In the genomic region with DNA sequence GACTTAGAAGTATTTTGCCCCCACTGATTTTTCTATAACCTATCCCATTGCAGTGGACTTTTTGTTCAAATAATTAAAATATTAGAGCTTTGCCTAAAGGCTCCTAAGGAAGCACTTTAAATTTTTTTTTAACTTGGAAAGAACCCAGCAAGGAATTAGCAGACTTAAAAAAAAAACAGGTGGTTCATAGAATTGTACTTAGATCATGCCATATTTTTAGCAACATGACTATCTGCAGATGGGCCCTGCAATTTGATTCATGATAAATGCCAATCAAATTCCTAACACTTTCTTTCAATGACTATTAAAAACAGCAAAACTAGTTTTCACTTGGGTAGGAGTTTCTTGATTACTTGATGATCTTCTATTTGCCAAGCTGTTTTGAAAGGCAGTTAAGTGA, we compare ENCODE assay signal across 22 cellular contexts. TPM values are rescaled to one million over a fixed set of nuclear protein-coding genes. Genes with fewer than 3 reads are reported as not detected.
DNase-seq lines count a peak whose midpoint lies in the region; ATAC-seq and TF ChIP-seq lines count a peak whose summit lies in the region.
"Had no signal": no experiment of that assay in that cellular context is flagged by ENCODE, and none has a peak within 500 bp of the region (broad histone marks: within the 10 kb centered on the region; RNA-seq: fewer than 3 reads in every experiment).

No MANE protein-coding gene starts in this region.

- CTCF ChIA-PET in SK-N-SH (lab: Yijun Ruan, JAX) (interaction anchor here (1.0 to 1.1 kb wide), 2 partner anchors 12 to 96 kb away, joined by 3 read pairs; no protein-coding TSS in a partner anchor), HEK293T (lab: Yijun Ruan, JAX) (no interaction called here)

- H3K36me3 ChIP-seq in SK-N-SH (replicated peaks in 1 of 2; ENCODE audit: control insufficient read depth in 1 of 2, insufficient read depth in 2 of 2, low read length in 1 of 2): no peaks in the 10 kb centered on the region
- H3K36me3 ChIP-seq: Peyer's patch, SJSA1 had no signal

- no peaks in the 10 kb centered on the region for H3K79me2 ChIP-seq in SK-N-SH (ENCODE audit: insufficient read depth)

- no peaks in the 10 kb centered on the region for H3K27me3 ChIP-seq in SK-N-SH (ENCODE audit: insufficient read depth)
- H3K27me3 ChIP-seq: Peyer's patch, SJSA1 had no signal

- no peaks in the 10 kb centered on the region for H3K9me3 ChIP-seq in SK-N-SH
- H3K9me3 ChIP-seq in T-helper 17 cell (ENCODE audit: control insufficient read depth, low read length, poor library complexity, severe bottlenecking): no peaks in the 10 kb centered on the region
- H3K9me3 ChIP-seq: Peyer's patch, SJSA1 had no signal

- no peaks in the 10 kb centered on the region for H4K20me1 ChIP-seq in SK-N-SH (ENCODE audit: insufficient read depth)

- H3K27ac Mint-ChIP-seq in T-helper 17 cell: no peak overlapping the region
- H3K27ac Mint-ChIP-seq: T-cell had no signal

- no peak overlapping the region for H3K27ac ChIP-seq in SK-N-SH (ENCODE audit: low read depth in 2 of 2, low read length in 1 of 2)
- H3K27ac ChIP-seq: 22Rv1, Peyer's patch, SJSA1 had no signal

- no peak for TF ChIP-seq RAD21 in SK-N-SH (IDR thresholded peaks at IDR 0.05; ENCODE audit: low read length)

- no peaks in the 10 kb centered on the region for H3K4me1 Mint-ChIP-seq in T-helper 17 cell
- H3K4me1 Mint-ChIP-seq: T-cell had no signal

- H3K4me3 ChIP-seq in SK-N-SH (ENCODE audit: low read depth in 2 of 2, low read length in 1 of 2): no peak overlapping the region
- H3K4me3 ChIP-seq: K562, Peyer's patch, SJSA1 had no signal

- no peak overlapping the region for H3K9ac ChIP-seq in SK-N-SH

- ATAC-seq in T-helper 17 cell (no peak), HG02938 (IDR thresholded peaks at IDR 0.05; ENCODE audit: unreplicated experiment) (no peak)
- ATAC-seq: K562, T-cell had no signal

- H3K4me3 Mint-ChIP-seq in T-helper 17 cell: no peak overlapping the region
- H3K4me3 Mint-ChIP-seq: T-cell had no signal

- DNase-seq in DMS 273 (lab: John Stamatoyannopoulos, UW; ENCODE audit: unreplicated experiment) (peak; percentile 37), DMS 273 treated with DMSO at 0.1 percent for 48 hours (lab: John Stamatoyannopoulos, UW) (no peak), SK-N-SH (no peak), kidney glomerular epithelial cell (lab: John Stamatoyannopoulos, UW) (peak; percentile 59), T1000 (lab: John Stamatoyannopoulos, UW) (no peak), HEK293T (ENCODE audit: extremely low spot score) (no peak), T-helper 17 cell (no peak)
- DNase-seq: C1 segment of cervical spinal cord, COR-L47, DMS53, H7, NCI-H1092, NCI-H1694, NCI-H2107, NCI-H510A treated with DMSO at 0.1 percent for 48 hours, Peyer's patch, T-cell had no signal

- H3K4me2 ChIP-seq in SK-N-SH: no peak overlapping the region

- H3K9me2 ChIP-seq in SK-N-SH: no peaks in the 10 kb centered on the region

- H3K36me3 Mint-ChIP-seq in T-helper 17 cell (ENCODE audit: low read depth): no peaks in the 10 kb centered on the region
- H3K36me3 Mint-ChIP-seq: T-cell had no signal

- H2AFZ ChIP-seq in SK-N-SH (ENCODE audit: low read depth): no peak overlapping the region

- no peaks in the 10 kb centered on the region for H3F3A ChIP-seq in SK-N-SH (replicated peaks; ENCODE audit: insufficient read depth)

- TF ChIP-seq EP300 in SK-N-SH (IDR thresholded peaks at IDR 0.05; ENCODE audit: borderline replicate concordance in 1 of 2, low read depth in 1 of 2, low read length in 1 of 2): no peak

- POLR2A ChIA-PET in SK-N-SH (lab: Yijun Ruan, JAX) (interaction anchor here (0.6 kb wide), 1 partner anchor 1388 kb away, joined by 3 read pairs; no protein-coding TSS in a partner anchor), HEK293T (lab: Yijun Ruan, JAX) (no interaction called here)

- H3K4me1 ChIP-seq in SK-N-SH (ENCODE audit: control insufficient read depth in 1 of 2, insufficient read depth in 2 of 2, low read depth in 1 of 2, low read length in 1 of 2): no peaks in the 10 kb centered on the region
- H3K4me1 ChIP-seq: Peyer's patch, SJSA1 had no signal

- TF ChIP-seq CTCF in SK-N-SH (IDR thresholded peaks at IDR 0.05): no peak

- H3K27me3 Mint-ChIP-seq in T-helper 17 cell: peaks cover 4% of the 10 kb centered on the region

TF ChIP-seq in SK-N-SH, 30 proteins besides CTCF, POLR2A, EP300 and RAD21:
- TF ChIP-seq MEF2A (IDR thresholded peaks at IDR 0.05; ENCODE audit: borderline replicate concordance, low read depth) (peak; percentile 70), RFX5 (IDR thresholded peaks at IDR 0.05; ENCODE audit: low read length) (no peak)

TF ChIP-seq in HEK293T, 16 proteins besides CTCF, POLR2A, EP300 and RAD21:
- TF ChIP-seq SP1 (IDR thresholded peaks at IDR 0.05) (no peak), FOXM1 (IDR thresholded peaks at IDR 0.05; ENCODE audit: borderline replicate concordance) (no peak), LEF1 (IDR thresholded peaks at IDR 0.05; ENCODE audit: borderline replicate concordance) (no peak), ELF4 (IDR thresholded peaks at IDR 0.05) (no peak), HDGF (IDR thresholded peaks at IDR 0.05; ENCODE audit: borderline replicate concordance) (no peak), NFRKB (IDR thresholded peaks at IDR 0.05) (no peak), BHLHE40 (IDR thresholded peaks at IDR 0.05; ENCODE audit: borderline replicate concordance) (no peak), FOXK2 (IDR thresholded peaks at IDR 0.05) (no peak), ARNT (IDR thresholded peaks at IDR 0.05) (no peak), L3MBTL2 (conservative IDR thresholded peaks at IDR 0.05) (no peak), FOXA1 (IDR thresholded peaks at IDR 0.05) (no peak), TARDBP (IDR thresholded peaks at IDR 0.05) (no peak), SUZ12 (IDR thresholded peaks at IDR 0.05) (no peak), ZNF384 (IDR thresholded peaks at IDR 0.05) (no peak), CTBP1 (IDR thresholded peaks at IDR 0.05; ENCODE audit: borderline replicate concordance) (no peak)
- TF ChIP-seq, protein P1, sequence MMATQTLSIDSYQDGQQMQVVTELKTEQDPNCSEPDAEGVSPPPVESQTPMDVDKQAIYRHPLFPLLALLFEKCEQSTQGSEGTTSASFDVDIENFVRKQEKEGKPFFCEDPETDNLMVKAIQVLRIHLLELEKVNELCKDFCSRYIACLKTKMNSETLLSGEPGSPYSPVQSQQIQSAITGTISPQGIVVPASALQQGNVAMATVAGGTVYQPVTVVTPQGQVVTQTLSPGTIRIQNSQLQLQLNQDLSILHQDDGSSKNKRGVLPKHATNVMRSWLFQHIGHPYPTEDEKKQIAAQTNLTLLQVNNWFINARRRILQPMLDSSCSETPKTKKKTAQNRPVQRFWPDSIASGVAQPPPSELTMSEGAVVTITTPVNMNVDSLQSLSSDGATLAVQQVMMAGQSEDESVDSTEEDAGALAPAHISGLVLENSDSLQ (IDR thresholded peaks at IDR 0.05): no peak

RNA-seq across cellular contexts. Expression of a gene that starts 11.5 kb away (rescaled TPM):
- polyA plus RNA-seq in SK-N-SH (2012; rRNA removed): not detected in 2 replicates
- polyA plus RNA-seq in SK-N-SH (2012; cell fraction: cytosol; rRNA removed): 0.01 TPM in 1 of 2 replicates, not detected in the other
- polyA plus RNA-seq in SK-N-SH (2012; cell fraction: nucleus; rRNA removed): not detected in 2 replicates
- not detected for total RNA-seq in T-helper 17 cell
- total RNA-seq: MCF 10A, Peyer's patch, SJSA1, T-cell had no signal

Comparison
In these comparisons a context has a peak if more than half of its experiments do, and no peak if none do; other contexts are left out.
1. DNase-seq: peak in DMS 273 (single experiment) and kidney glomerular epithelial cell (single experiment); none in DMS 273 treated with DMSO at 0.1 percent for 48 hours (single experiment), SK-N-SH (single experiment), T1000 (single experiment), HEK293T (single experiment) and T-helper 17 cell (0 of 3).